ENCODE assay signal across 1 cellular context in the genomic region with DNA sequence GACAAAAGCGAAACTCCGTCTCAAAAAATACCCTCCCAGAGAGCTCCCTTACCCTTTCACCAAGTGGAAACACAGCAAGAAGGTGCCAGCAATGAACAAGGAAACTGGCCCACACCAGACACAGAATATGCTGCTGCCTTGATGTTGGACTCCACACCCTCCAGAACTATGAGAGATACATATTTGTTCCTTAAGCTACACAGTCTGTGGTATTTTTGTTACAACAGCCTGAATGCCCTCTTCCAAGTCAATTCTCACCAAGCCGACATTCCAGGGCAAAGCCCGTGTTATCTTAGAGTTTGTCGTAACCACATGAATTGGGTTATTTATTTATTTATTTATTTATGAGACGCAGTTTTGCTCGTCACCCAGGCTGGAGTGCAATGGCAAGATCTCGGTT.
TF ChIP-seq lines count a peak whose summit lies in the region.

No MANE protein-coding gene starts in this region.

TF ChIP-seq in HepG2, 621 proteins besides CTCF, POLR2A, EP300 and RAD21:
- TF ChIP-seq HOXA3 (CRISPR knock-in tag; IDR thresholded peaks at IDR 0.05), result no peak
- TF ChIP-seq PHF5A (CRISPR knock-in tag; IDR thresholded peaks at IDR 0.05; ENCODE audit: low read depth, unreplicated experiment), result no peak
- no peak for TF ChIP-seq ZNF430 (CRISPR knock-in tag; IDR thresholded peaks at IDR 0.05)
- no peak for TF ChIP-seq ZFP41 (CRISPR knock-in tag; IDR thresholded peaks at IDR 0.05; ENCODE audit: borderline replicate concordance)
- TF ChIP-seq, protein P1, sequence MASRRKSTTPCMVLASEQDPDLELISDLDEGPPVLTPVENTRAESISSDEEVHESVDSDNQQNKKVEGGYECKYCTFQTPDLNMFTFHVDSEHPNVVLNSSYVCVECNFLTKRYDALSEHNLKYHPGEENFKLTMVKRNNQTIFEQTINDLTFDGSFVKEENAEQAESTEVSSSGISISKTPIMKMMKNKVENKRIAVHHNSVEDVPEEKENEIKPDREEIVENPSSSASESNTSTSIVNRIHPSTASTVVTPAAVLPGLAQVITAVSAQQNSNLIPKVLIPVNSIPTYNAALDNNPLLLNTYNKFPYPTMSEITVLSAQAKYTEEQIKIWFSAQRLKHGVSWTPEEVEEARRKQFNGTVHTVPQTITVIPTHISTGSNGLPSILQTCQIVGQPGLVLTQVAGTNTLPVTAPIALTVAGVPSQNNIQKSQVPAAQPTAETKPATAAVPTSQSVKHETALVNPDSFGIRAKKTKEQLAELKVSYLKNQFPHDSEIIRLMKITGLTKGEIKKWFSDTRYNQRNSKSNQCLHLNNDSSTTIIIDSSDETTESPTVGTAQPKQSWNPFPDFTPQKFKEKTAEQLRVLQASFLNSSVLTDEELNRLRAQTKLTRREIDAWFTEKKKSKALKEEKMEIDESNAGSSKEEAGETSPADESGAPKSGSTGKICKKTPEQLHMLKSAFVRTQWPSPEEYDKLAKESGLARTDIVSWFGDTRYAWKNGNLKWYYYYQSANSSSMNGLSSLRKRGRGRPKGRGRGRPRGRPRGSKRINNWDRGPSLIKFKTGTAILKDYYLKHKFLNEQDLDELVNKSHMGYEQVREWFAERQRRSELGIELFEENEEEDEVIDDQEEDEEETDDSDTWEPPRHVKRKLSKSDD (CRISPR knock-in tag; IDR thresholded peaks at IDR 0.05; ENCODE audit: low read depth), result no peak
TF ChIP-seq in HepG2: peak in this region for 0.
